Comparison of ENCODE assay signal across 9 cellular contexts in genomic region chr7:92695308-92696261, GRCh38.
DNase-seq lines count a peak whose midpoint lies in the region; ATAC-seq and TF ChIP-seq lines count a peak whose summit lies in the region.
"Had no signal": no experiment of that assay in that cellular context is flagged by ENCODE, and none has a peak within 500 bp of the region (broad histone marks: within the 10 kb centered on the region; RNA-seq: fewer than 3 reads in every experiment).

No MANE protein-coding gene starts in this region.

- TF ChIP-seq CTCF in PC-3 (conservative IDR thresholded peaks at IDR 0.05; ENCODE audit: low read depth, low read length) (no peak), right lobe of liver (IDR thresholded peaks at IDR 0.05) (no peak)

- peak overlapping the region; percentile 24 for H2AFZ ChIP-seq in PC-3 (ENCODE audit: low read length)

- POLR2A ChIA-PET in PC-3 (lab: Charles Lee; ENCODE audit: unreplicated experiment) = interaction anchor here (0.6 kb wide), 1 partner anchor 22 kb away, joined by 4 read pairs; no protein-coding TSS in a partner anchor

- H3K36me3 ChIP-seq in PC-3 (ENCODE audit: low read depth, low read length) = no peaks in the 10 kb centered on the region
- no peaks in the 10 kb centered on the region for H3K36me3 ChIP-seq in right lobe of liver
- no peaks in the 10 kb centered on the region for H3K36me3 ChIP-seq in subcutaneous abdominal adipose tissue (ENCODE audit: control insufficient read depth in 5 of 5, insufficient read depth in 5 of 5, low read length in 5 of 5)

- intact Hi-C loops in PC-3 (cut with micrococcal nuclease) = loop anchor here (1.0 to 5.0 kb wide), 3 partner anchors 47 to 137 kb away; no protein-coding TSS in a partner anchor
- intact Hi-C loops in right lobe of liver (cut with DNase I) = loop anchor here in 1 of 2 donors (10.0 kb wide), 1 partner anchor 139 kb away; the partner anchor contains the start of gene CDK6

- H3K27ac ChIP-seq in PC-3 (ENCODE audit: low read length) = peak overlapping the region; percentile 41
- peak overlapping the region; percentile 71 to 90 (median 74) for H3K27ac ChIP-seq in right lobe of liver
- peak overlapping the region; percentile 92 for H3K27ac ChIP-seq in subcutaneous abdominal adipose tissue (ENCODE audit: low read depth, low read length)
- H3K27ac ChIP-seq: 22Rv1 had no signal

- H3K4me2 ChIP-seq in PC-3 (ENCODE audit: low read length) = peak overlapping the region; percentile 81

- no peaks in the 10 kb centered on the region for H3K9me3 ChIP-seq in PC-3 (ENCODE audit: low read length)
- no peaks in the 10 kb centered on the region for H3K9me3 ChIP-seq in right lobe of liver
- H3K9me3 ChIP-seq in subcutaneous abdominal adipose tissue (ENCODE audit: control insufficient read depth in 5 of 5, low read length in 5 of 5) = no peaks in the 10 kb centered on the region

- H3K4me1 ChIP-seq in PC-3 (ENCODE audit: insufficient read depth, low read length) = peaks cover 15% of the 10 kb centered on the region
- H3K4me1 ChIP-seq in right lobe of liver = peaks cover 0 to 43% (median 9%) of the 10 kb centered on the region in 4 donors
- H3K4me1 ChIP-seq in subcutaneous abdominal adipose tissue (ENCODE audit: control insufficient read depth in 5 of 5, insufficient read depth in 5 of 5, low read length in 5 of 5) = peaks cover 2 to 48% (median 35%) of the 10 kb centered on the region in 5 donors

- BruUV-seq in PC-3 (replicated peaks; lab: Mats Ljungman, UMichigan) = no TSS peak

- ATAC-seq in PC-3 = peak; percentile 64
- ATAC-seq in right lobe of liver = peak; percentile 80 to 92 (median 87)
- no peak for ATAC-seq in GM21786 (IDR thresholded peaks at IDR 0.05; ENCODE audit: unreplicated experiment)

- H3K27me3 ChIP-seq in PC-3 (ENCODE audit: low read length) (no peaks in the 10 kb centered on the region), right lobe of liver (no peaks in the 10 kb centered on the region), subcutaneous abdominal adipose tissue (ENCODE audit: control insufficient read depth in 5 of 5, insufficient read depth in 4 of 5, low read length in 5 of 5) (no peaks in the 10 kb centered on the region)

- H4K20me1 ChIP-seq in PC-3 (ENCODE audit: low read length) = no peaks in the 10 kb centered on the region

- no peaks in the 10 kb centered on the region for H3F3A ChIP-seq in PC-3 (ENCODE audit: low read length, unreplicated experiment)

- H3K9ac ChIP-seq in PC-3 (ENCODE audit: low read length) (peak overlapping the region; percentile 9), subcutaneous abdominal adipose tissue (ENCODE audit: low read length in 5 of 5) (peak overlapping the region; percentile 61 to 89 (median 73))

- WGBS in right lobe of liver (ENCODE audit: insufficient coverage, low coverage, low lambda C conversion rate, missing lambda C conversion rate) = 8% methylated on average over 15 of the region's 15 CpGs

- peak; percentile 38 for TF ChIP-seq POLR2A in right lobe of liver (IDR thresholded peaks at IDR 0.05)

- H3K4me3 ChIP-seq in PC-3 (ENCODE audit: low read length) = peak overlapping the region; percentile 59
- peak overlapping the region; percentile 37 to 57 (median 57) for H3K4me3 ChIP-seq in right lobe of liver
- peak overlapping the region; percentile 59 to 94 (median 79) for H3K4me3 ChIP-seq in subcutaneous abdominal adipose tissue (ENCODE audit: low read depth in 1 of 5, low read length in 5 of 5)

- H3K9me2 ChIP-seq in PC-3 (replicated peaks; ENCODE audit: low read length) = no peaks in the 10 kb centered on the region

- no peaks in the 10 kb centered on the region for H3K79me2 ChIP-seq in PC-3 (ENCODE audit: low read length)

- DNase-seq in DMS153 treated with DMSO at 0.1 percent for 48 hours (lab: John Stamatoyannopoulos, UW; ENCODE audit: unreplicated experiment) (peak; percentile 15), DMS153 (lab: John Stamatoyannopoulos, UW) (no peak), PC-3 (peak; percentile 61), dermis blood vessel endothelial cell (peak; percentile 63), right lobe of liver (peak; percentile 61 to 89 (median 86)), NK-92 (lab: John Stamatoyannopoulos, UW; ENCODE audit: unreplicated experiment) (no peak)

- CTCF ChIA-PET in PC-3 (lab: Charles Lee) = interaction anchor here (0.6 to 0.8 kb wide), 2 partner anchors 71 to 138 kb away, joined by 3 to 7 read pairs; no protein-coding TSS in a partner anchor

Comparison
In these comparisons a context has a peak if more than half of its experiments do, and no peak if none do; other contexts are left out.
1. DNase-seq: peak in DMS153 treated with DMSO at 0.1 percent for 48 hours (single experiment), PC-3 (single experiment), dermis blood vessel endothelial cell (single experiment) and right lobe of liver (3 of 3); none in DMS153 (single experiment) and NK-92 (single experiment).
2. H3K27ac ChIP-seq: peak in every context shown above with its lines; median percentile 92 in subcutaneous abdominal adipose tissue; 74 in right lobe of liver; 41 in PC-3.
3. Peak in every context shown above with its lines, with median percentiles within 50 percentile points of each other: H3K4me3 ChIP-seq.